7 cellular contexts compared by ENCODE assay signal in the genomic region with DNA sequence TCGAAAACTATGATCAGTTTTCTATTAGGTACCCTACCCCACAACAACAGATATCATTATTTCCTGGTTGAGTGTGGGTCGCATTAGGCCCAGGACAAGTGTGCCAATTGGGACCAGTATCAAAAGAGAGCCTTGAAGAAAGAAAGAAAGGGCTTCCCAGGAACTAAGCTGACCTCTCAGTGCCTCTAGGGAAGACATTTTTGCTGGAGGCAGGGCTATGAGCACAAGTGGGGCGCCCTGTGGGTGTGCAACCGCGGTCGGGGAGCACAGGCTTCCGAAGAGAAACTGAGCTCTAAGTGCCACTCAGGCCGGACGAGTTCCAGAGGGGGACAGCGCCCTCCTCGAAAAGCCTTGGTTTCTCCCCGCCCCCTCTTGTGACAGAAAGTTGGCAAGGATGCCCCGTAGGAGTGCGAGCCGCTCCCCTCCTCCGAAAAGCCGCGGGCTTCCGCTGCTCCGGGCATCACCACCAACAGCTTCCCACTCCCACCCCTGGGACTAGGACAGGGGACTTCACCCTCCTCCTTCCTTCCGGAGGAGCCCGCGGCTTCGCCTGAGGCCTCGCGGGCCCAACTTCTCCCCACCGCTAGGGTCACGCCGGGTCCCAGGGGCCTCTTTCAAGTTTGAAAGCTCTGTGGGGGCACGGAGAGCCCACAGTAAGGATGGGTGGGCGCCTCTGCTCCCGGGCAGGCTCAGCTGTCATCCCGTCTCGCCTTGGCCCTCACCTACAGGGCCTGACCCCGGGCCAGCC. TPM values are rescaled to one million over a fixed set of nuclear protein-coding genes. Genes with fewer than 3 reads are reported as not detected.
DNase-seq lines count a peak whose midpoint lies in the region; FAIRE-seq and TF ChIP-seq lines count a peak whose summit lies in the region.

No MANE protein-coding gene starts in this region.

- H3K27me3 ChIP-seq in stomach smooth muscle (ENCODE audit: control insufficient read depth in 1 of 2, insufficient read depth in 2 of 2, low read length in 2 of 2), result peaks cover 0 to 4% of the 10 kb centered on the region in 2 donors
- H3K27me3 ChIP-seq in small intestine (ENCODE audit: control insufficient read depth in 2 of 2, insufficient read depth in 2 of 2, low read length in 2 of 2), result peaks cover 2 to 18% of the 10 kb centered on the region in 2 donors

- POLR2A ChIA-PET in HEK293 (lab: Yijun Ruan, JAX), result no interaction called here

- no peak for TF ChIP-seq POLR2A in erythroblast (IDR thresholded peaks at IDR 0.05; ENCODE audit: low read length)

- CTCF ChIA-PET in HEK293 (lab: Yijun Ruan, JAX), result interaction anchor here (0.6 kb wide), 2 partner anchors 315 to 386 kb away, joined by 3 to 4 read pairs; no protein-coding TSS in a partner anchor

- peak overlapping the region; percentile 71 to 80 for H3K9ac ChIP-seq in stomach smooth muscle (ENCODE audit: low read length in 2 of 2)

- no peaks in the 10 kb centered on the region for H3K36me3 ChIP-seq in HEK293 (ENCODE audit: control insufficient read depth in 2 of 2, insufficient read depth in 1 of 2, low read length in 2 of 2)
- no peaks in the 10 kb centered on the region for H3K36me3 ChIP-seq in stomach smooth muscle (ENCODE audit: control insufficient read depth in 2 of 2, insufficient read depth in 2 of 2, low read length in 2 of 2)
- H3K36me3 ChIP-seq in small intestine (ENCODE audit: control insufficient read depth in 2 of 2, insufficient read depth in 2 of 2, low read length in 2 of 2), result no peaks in the 10 kb centered on the region

- H3K4me3 ChIP-seq in HEK293 (ENCODE audit: low read depth, low read length), result no peak overlapping the region
- H3K4me3 ChIP-seq in stomach smooth muscle (ENCODE audit: low read length in 2 of 2), result peak overlapping the region; percentile 68 to 99
- H3K4me3 ChIP-seq in small intestine (ENCODE audit: low read depth in 1 of 2, low read length in 2 of 2), result peak overlapping the region in 1 of 2 donors; percentile 60

- TF ChIP-seq CTCF in HEK293 (tag by site-specific recombination; IDR thresholded peaks at IDR 0.05), result no peak

- peaks cover 7% of the 10 kb centered on the region; the same call in 1 of the 2 replicates for H3K4me1 ChIP-seq in HEK293 (ENCODE audit: control insufficient read depth, insufficient read depth, low read length)
- H3K4me1 ChIP-seq in stomach smooth muscle (ENCODE audit: control insufficient read depth, insufficient read depth, low read length), result peaks cover 26% of the 10 kb centered on the region
- H3K4me1 ChIP-seq in small intestine (ENCODE audit: control insufficient read depth in 2 of 2, insufficient read depth in 1 of 2, low read depth in 1 of 2, low read length in 1 of 2), result peaks cover 0 to 2% of the 10 kb centered on the region in 2 donors

- WGBS in small intestine, 3 donors, result 6 to 9% (median 8%) methylated on average over 34 to 35 of the region's 35 CpGs

- FAIRE-seq in small intestine (lab: Jason Lieb, UNC), result no peak

- H3K9me3 ChIP-seq in HEK293 (ENCODE audit: control insufficient read depth, insufficient read depth, low read depth, low read length) (no peaks in the 10 kb centered on the region), stomach smooth muscle (ENCODE audit: control insufficient read depth in 2 of 2, low read length in 2 of 2) (no peaks in the 10 kb centered on the region), small intestine (ENCODE audit: control insufficient read depth, low read depth) (no peaks in the 10 kb centered on the region)

- peak; percentile 57 for DNase-seq in amniotic epithelial cell (ENCODE audit: low read depth)
- peak; percentile 21 for DNase-seq in kidney tubule cell (ENCODE audit: low spot score)
- no peak for DNase-seq in erythroblast (lab: John Stamatoyannopoulos, UW)
- no peak for DNase-seq in small intestine
- DNase-seq in activated CD4-positive, alpha-beta T cell treated with anti-CD3 and anti-CD28 coated beads for 4 hours, result no peak

- H3K27ac ChIP-seq in HEK293 (ENCODE audit: extremely low read depth, low read depth, low read length) (0 out of 2 replicates have a peak overlapping the region, but pooled peaks have one; percentile 5), stomach smooth muscle (ENCODE audit: low read length) (peak overlapping the region; percentile 94), small intestine (ENCODE audit: low read depth in 1 of 2, low read length in 1 of 2) (peak overlapping the region in 1 of 2 donors; percentile 61)

TF ChIP-seq in HEK293, 187 proteins besides CTCF, POLR2A, EP300 and RAD21:
- TF ChIP-seq, protein P1, sequence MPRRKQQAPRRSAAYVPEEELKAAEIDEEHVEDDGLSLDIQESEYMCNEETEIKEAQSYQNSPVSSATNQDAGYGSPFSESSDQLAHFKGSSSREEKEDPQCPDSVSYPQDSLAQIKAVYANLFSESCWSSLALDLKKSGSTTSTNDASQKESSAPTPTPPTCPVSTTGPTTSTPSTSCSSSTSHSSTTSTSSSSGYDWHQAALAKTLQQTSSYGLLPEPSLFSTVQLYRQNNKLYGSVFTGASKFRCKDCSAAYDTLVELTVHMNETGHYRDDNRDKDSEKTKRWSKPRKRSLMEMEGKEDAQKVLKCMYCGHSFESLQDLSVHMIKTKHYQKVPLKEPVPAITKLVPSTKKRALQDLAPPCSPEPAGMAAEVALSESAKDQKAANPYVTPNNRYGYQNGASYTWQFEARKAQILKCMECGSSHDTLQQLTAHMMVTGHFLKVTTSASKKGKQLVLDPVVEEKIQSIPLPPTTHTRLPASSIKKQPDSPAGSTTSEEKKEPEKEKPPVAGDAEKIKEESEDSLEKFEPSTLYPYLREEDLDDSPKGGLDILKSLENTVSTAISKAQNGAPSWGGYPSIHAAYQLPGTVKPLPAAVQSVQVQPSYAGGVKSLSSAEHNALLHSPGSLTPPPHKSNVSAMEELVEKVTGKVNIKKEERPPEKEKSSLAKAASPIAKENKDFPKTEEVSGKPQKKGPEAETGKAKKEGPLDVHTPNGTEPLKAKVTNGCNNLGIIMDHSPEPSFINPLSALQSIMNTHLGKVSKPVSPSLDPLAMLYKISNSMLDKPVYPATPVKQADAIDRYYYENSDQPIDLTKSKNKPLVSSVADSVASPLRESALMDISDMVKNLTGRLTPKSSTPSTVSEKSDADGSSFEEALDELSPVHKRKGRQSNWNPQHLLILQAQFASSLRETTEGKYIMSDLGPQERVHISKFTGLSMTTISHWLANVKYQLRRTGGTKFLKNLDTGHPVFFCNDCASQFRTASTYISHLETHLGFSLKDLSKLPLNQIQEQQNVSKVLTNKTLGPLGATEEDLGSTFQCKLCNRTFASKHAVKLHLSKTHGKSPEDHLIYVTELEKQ (tag by site-specific recombination; IDR thresholded peaks at IDR 0.05; ENCODE audit: borderline replicate concordance), result no peak
- TF ChIP-seq ZNF658 (tag by site-specific recombination; IDR thresholded peaks at IDR 0.05), result no peak
- TF ChIP-seq ZNF404 (tag by site-specific recombination; IDR thresholded peaks at IDR 0.05), result no peak
- peak; percentile 47; the same call in 1 of the 2 replicates for TF ChIP-seq ZNF202 (tag by site-specific recombination; IDR thresholded peaks at IDR 0.05; ENCODE audit: borderline replicate concordance)
- peak; percentile 74 for TF ChIP-seq ZFHX2 (tag by site-specific recombination; conservative IDR thresholded peaks at IDR 0.05)
- no peak for TF ChIP-seq ZNF521 (tag by site-specific recombination; IDR thresholded peaks at IDR 0.05)
- TF ChIP-seq OVOL3 (tag by site-specific recombination; IDR thresholded peaks at IDR 0.05), result no peak
- TF ChIP-seq EGR2 (tag by site-specific recombination; IDR thresholded peaks at IDR 0.05; ENCODE audit: low read depth), result peak; percentile 31; the same call in 1 of the 2 replicates
- no peak for TF ChIP-seq ZNF558 (tag by site-specific recombination; IDR thresholded peaks at IDR 0.05)
- TF ChIP-seq ZNF211 (tag by site-specific recombination; IDR thresholded peaks at IDR 0.05; ENCODE audit: low read depth), result no peak
- no peak for TF ChIP-seq ZNF830 (tag by site-specific recombination; IDR thresholded peaks at IDR 0.05; ENCODE audit: low read depth)
- TF ChIP-seq ZSCAN30 (tag by site-specific recombination; IDR thresholded peaks at IDR 0.05), result no peak
- no peak for TF ChIP-seq ZNF155 (tag by site-specific recombination; IDR thresholded peaks at IDR 0.05)
- no peak for TF ChIP-seq YY2 (tag by site-specific recombination; IDR thresholded peaks at IDR 0.05)
- 0 out of 2 replicates have a peak, but pooled peaks have one; percentile 15 for TF ChIP-seq IKZF3 (tag by site-specific recombination; IDR thresholded peaks at IDR 0.05)
TF ChIP-seq in HEK293: peak in this region for 4.

RNA-seq across cellular contexts. Expression of gene NR2F1-AS1, which starts 2.0 kb away (rescaled TPM):
- 1 to 10 TPM in 2 of 3 donors, under 1 TPM in 1; 0.89 to 4.4 (median 3.5) TPM for polyA plus RNA-seq in small intestine

RNA-seq across cellular contexts. Expression of gene NR2F1, which starts 4.0 kb away (rescaled TPM):
- 10 to 100 TPM in 1 of 3 donors, 1 to 10 TPM in 1, under 1 TPM in 1; 0.67 to 12.1 (median 3.5) TPM for polyA plus RNA-seq in small intestine

Comparison
In these comparisons a context has a peak if more than half of its experiments do, and no peak if none do; other contexts are left out.
1. DNase-seq: peak in amniotic epithelial cell (single experiment) and kidney tubule cell (single experiment); none in erythroblast (0 of 2), small intestine (single experiment) and activated CD4-positive, alpha-beta T cell treated with anti-CD3 and anti-CD28 coated beads for 4 hours (0 of 2).